ENCODE assay signal across 23 cellular contexts in genomic region chrX:122269243-122269781, GRCh38.
"Had no signal": no experiment of that assay in that cellular context is flagged by ENCODE, and none has a peak within 500 bp of the region (broad histone marks: within the 10 kb centered on the region; RNA-seq: fewer than 3 reads in every experiment).

No MANE protein-coding gene starts in this region.

- H3K27ac ChIP-seq: body of pancreas, coronary artery, esophagus squamous epithelium, gastroesophageal sphincter, left lung, tibial artery had no signal

- H3K4me3 ChIP-seq: body of pancreas, coronary artery, esophagus squamous epithelium, gastroesophageal sphincter, left lung, tibial artery had no signal

- H3K4me1 ChIP-seq: body of pancreas, esophagus squamous epithelium, gastroesophageal sphincter, left lung, tibial artery had no signal

- DNase-seq: activated CD4-positive, alpha-beta T cell treated with anti-CD3 and anti-CD28 coated beads, Interleukin-2, amount 10 ng/mL, durations not matched to agents 24 days and 14 days; activated CD4-positive, CD25-positive, alpha-beta regulatory T cell; activated CD8-positive, alpha-beta memory T cell treated with anti-CD3 and anti-CD28 coated beads, Interleukin-2, amount 50 U/mL, for 4 hours; activated CD8-positive, alpha-beta T cell treated with anti-CD3 and anti-CD28 coated beads, Interleukin-2, amount 10 ng/mL, durations not matched to agents 7 days and 5 days; activated effector memory CD4-positive, alpha-beta T cell treated with anti-CD3 and anti-CD28 coated beads, Interleukin-2, amount 50 U/mL, for 16 hours; activated T-cell treated with anti-CD3 and anti-CD28 coated beads, Interleukin-2, amount 50 U/mL, for 48 hours; amniotic stem cell; body of pancreas; central memory CD4-positive, alpha-beta T cell; effector CD8-positive, alpha-beta T cell; esophagus squamous epithelium; kidney; left lung; naive B cell; retina; stimulated activated CD4-positive, alpha-beta T cell treated with anti-CD3 and anti-CD28 coated beads, Interleukin-15, amount 100 ng/mL, for 24 hours; stimulated activated CD4-positive, alpha-beta T cell treated with anti-CD3 and anti-CD28 coated beads, Interleukin-4, amount 100 ng/mL, for 1 hour; stimulated activated naive CD4-positive, alpha-beta T cell; tibial artery had no signal

- H3K9me3 ChIP-seq: body of pancreas, esophagus squamous epithelium, gastroesophageal sphincter, left lung had no signal

- H3K36me3 ChIP-seq: esophagus squamous epithelium, gastroesophageal sphincter, left lung, tibial artery had no signal

- ATAC-seq: activated CD8-positive, alpha-beta T cell treated with anti-CD3 and anti-CD28 coated beads, Interleukin-2, amount 10 ng/mL, durations not matched to agents 7 days and 5 days; body of pancreas; gastroesophageal sphincter; left lung had no signal

- FAIRE-seq: endothelial cell of umbilical vein, urothelium cell line had no signal

- H3K27me3 ChIP-seq: body of pancreas, esophagus squamous epithelium, gastroesophageal sphincter, left lung, tibial artery had no signal
